In the genomic region with DNA sequence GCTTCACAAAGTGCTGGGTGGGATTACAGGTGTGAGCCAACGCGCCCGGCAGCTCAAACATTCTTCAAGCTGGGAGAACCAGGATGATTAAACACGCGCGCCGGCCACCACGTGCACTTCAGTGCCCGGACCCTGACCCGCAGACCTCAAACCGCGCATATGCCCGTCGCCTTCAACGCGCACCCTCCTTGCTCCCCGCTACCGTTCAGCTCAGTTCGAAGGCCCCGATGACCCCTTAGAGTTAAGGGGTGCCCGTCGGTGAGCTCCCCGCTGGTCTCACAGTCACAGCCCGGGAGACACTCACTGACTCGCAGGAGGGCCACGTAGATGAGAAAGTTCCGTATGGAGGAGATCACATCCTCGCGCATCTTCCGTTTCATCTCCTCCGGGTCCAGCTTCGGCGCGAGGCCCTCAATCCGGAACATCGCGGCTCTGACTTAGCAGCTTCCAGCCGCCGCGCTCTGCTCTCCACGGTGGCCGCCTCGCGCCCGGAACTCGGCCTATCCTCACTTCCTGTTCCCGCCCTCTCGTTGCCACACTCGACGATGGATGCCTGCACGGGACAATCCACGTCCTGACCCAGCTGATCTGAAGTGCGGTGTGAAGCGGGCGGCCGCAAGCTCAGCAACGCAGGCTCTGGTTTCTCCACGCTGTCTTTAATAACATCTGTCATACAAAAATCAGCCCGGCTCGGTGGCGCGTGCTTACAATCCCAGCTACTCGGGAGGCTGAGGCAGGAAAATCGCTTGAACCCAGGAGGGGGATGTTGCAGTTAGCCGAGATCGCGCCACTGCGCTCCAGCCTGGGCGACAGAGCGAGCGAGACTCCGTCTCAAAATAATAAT, we compare ENCODE assay signal across 1 cellular context.
TF ChIP-seq lines count a peak whose summit lies in the region.

Gene TOMM5, minus strand, starts transcription at position 490 of the 844 bp plus-strand sequence. Its CDS starts 65 bp downstream, at position 425.

TF ChIP-seq in K562, 482 proteins besides CTCF, POLR2A, EP300 and RAD21 (continued from another document and continues in another):
- TF ChIP-seq SAFB2 (IDR thresholded peaks at IDR 0.05; ENCODE audit: borderline replicate concordance, low read depth, low read length, severe bottlenecking) (no peak), HNRNPUL1 (IDR thresholded peaks at IDR 0.05; ENCODE audit: low read length) (no peak), TAF15 (IDR thresholded peaks at IDR 0.05; ENCODE audit: low read depth, low read length) (no peak), IRF2 (CRISPR knock-in tag; IDR thresholded peaks at IDR 0.05) (no peak), SMAD2 (IDR thresholded peaks at IDR 0.05; ENCODE audit: low read depth, low read length) (no peak), NFE2 (IDR thresholded peaks at IDR 0.05; ENCODE audit: low read depth) (peak; percentile 18; the same call in 1 of the 2 replicates), ZNF224 (CRISPR knock-in tag; IDR thresholded peaks at IDR 0.05) (no peak), ZNF354B (CRISPR knock-in tag; IDR thresholded peaks at IDR 0.05) (peak; percentile 48; the same call in 1 of the 2 replicates), RBM25 (IDR thresholded peaks at IDR 0.05; ENCODE audit: low read depth, low read length, severe bottlenecking) (no peak), NFIX (CRISPR knock-in tag; IDR thresholded peaks at IDR 0.05; ENCODE audit: low read depth) (no peak), PCBP1 (IDR thresholded peaks at IDR 0.05; ENCODE audit: low read depth, low read length, poor library complexity, severe bottlenecking) (no peak), LEF1 (IDR thresholded peaks at IDR 0.05) (peak; percentile 69; the same call in 1 of the 2 replicates), ZNF384 (IDR thresholded peaks at IDR 0.05; ENCODE audit: low read depth, low read length) (no peak), OTX1 (CRISPR knock-in tag; IDR thresholded peaks at IDR 0.05) (peak; percentile 74; the same call in 1 of the 2 replicates), NFXL1 (CRISPR knock-in tag; IDR thresholded peaks at IDR 0.05) (no peak), ZNF23 (CRISPR knock-in tag; IDR thresholded peaks at IDR 0.05) (no peak), RB1 (IDR thresholded peaks at IDR 0.05; ENCODE audit: low read depth) (no peak), TAF9B (IDR thresholded peaks at IDR 0.05; ENCODE audit: partially characterized antibody) (peak; percentile 92), ZBTB8A (IDR thresholded peaks at IDR 0.05; ENCODE audit: partially characterized antibody) (no peak), ZNF165 (CRISPR knock-in tag; IDR thresholded peaks at IDR 0.05; ENCODE audit: borderline replicate concordance) (no peak), PRMT5 (CRISPR knock-in tag; IDR thresholded peaks at IDR 0.05) (no peak), SRF (CRISPR knock-in tag; IDR thresholded peaks at IDR 0.05) (peak in 1 of 2 experiments; percentile 51; a peak in 2 of 4 replicates), HOXB6 (CRISPR knock-in tag; IDR thresholded peaks at IDR 0.05; ENCODE audit: borderline replicate concordance) (no peak), CC2D1A (IDR thresholded peaks at IDR 0.05) (no peak; the same call in 1 of the 2 replicates), PML (IDR thresholded peaks at IDR 0.05; ENCODE audit: low read length) (peak; percentile 88), ZC3H8 (IDR thresholded peaks at IDR 0.05) (no peak), POLR2H (tag; IDR thresholded peaks at IDR 0.05; ENCODE audit: low read depth) (peak; percentile 88), ZNF561 (CRISPR knock-in tag; conservative IDR thresholded peaks at IDR 0.05) (no peak), SUPT5H (IDR thresholded peaks at IDR 0.05) (peak; percentile 99), TAL1 (IDR thresholded peaks at IDR 0.05) (0 out of 2 replicates have a peak, but pooled peaks have one; percentile 5), FOS (IDR thresholded peaks at IDR 0.05; ENCODE audit: extremely low read depth, insufficient read length) (no peak), CHD1 (IDR thresholded peaks at IDR 0.05; ENCODE audit: low read length) (peak; percentile 35), HNRNPH1 (optimal IDR thresholded peaks at IDR 0.05; ENCODE audit: low read depth, low read length) (no peak), BRD9 (IDR thresholded peaks at IDR 0.05; ENCODE audit: low read depth, partially characterized antibody) (peak; percentile 54), SOX6 (IDR thresholded peaks at IDR 0.05) (no peak), FOXA3 (CRISPR knock-in tag; conservative IDR thresholded peaks at IDR 0.05 in 1 of 2, IDR thresholded peaks at IDR 0.05 in 1 of 2) (peak in 1 of 2 experiments; percentile 78; a peak in 1 of 4 replicates), FOXA1 (IDR thresholded peaks at IDR 0.05; ENCODE audit: borderline replicate concordance) (no peak), GTF2B (IDR thresholded peaks at IDR 0.05; ENCODE audit: extremely low read depth, insufficient read length) (no peak), FIP1L1 (IDR thresholded peaks at IDR 0.05; ENCODE audit: low read depth, low read length, poor library complexity, severe bottlenecking) (peak; percentile 66), FOSL1 (tag; conservative IDR thresholded peaks at IDR 0.05) (no peak), GATAD2A (IDR thresholded peaks at IDR 0.05) (no peak), FUS (optimal IDR thresholded peaks at IDR 0.05; ENCODE audit: low read depth, low read length) (no peak), CTBP1 (IDR thresholded peaks at IDR 0.05; ENCODE audit: borderline replicate concordance) (peak; percentile 90; the same call in 1 of the 2 replicates), SRSF7 (optimal IDR thresholded peaks at IDR 0.05; ENCODE audit: low read depth, low read length) (no peak), BCOR (IDR thresholded peaks at IDR 0.05) (peak; percentile 76), STAT5A (IDR thresholded peaks at IDR 0.05; ENCODE audit: borderline replicate concordance, low read length) (no peak), ZNF263 (CRISPR knock-in tag; IDR thresholded peaks at IDR 0.05; ENCODE audit: borderline replicate concordance) (peak; percentile 45; the same call in 1 of the 2 replicates), SAP30 (IDR thresholded peaks at IDR 0.05; ENCODE audit: borderline replicate concordance, insufficient read depth, low read depth, low read length, poor library complexity, severe bottlenecking) (peak; percentile 93), ZNF140 (CRISPR knock-in tag; IDR thresholded peaks at IDR 0.05) (no peak), CHCHD3 (CRISPR knock-in tag; IDR thresholded peaks at IDR 0.05) (0 out of 2 replicates have a peak, but pooled peaks have one; percentile 34), RNF219 (CRISPR knock-in tag; IDR thresholded peaks at IDR 0.05) (no peak), MAFK (IDR thresholded peaks at IDR 0.05; ENCODE audit: low read length) (peak; percentile 42), ZNF121 (CRISPR knock-in tag; conservative IDR thresholded peaks at IDR 0.05) (no peak), CBFB (CRISPR knock-in tag; IDR thresholded peaks at IDR 0.05) (peak; percentile 61; the same call in 1 of the 2 replicates), ZNF239 (CRISPR knock-in tag; IDR thresholded peaks at IDR 0.05) (no peak), JUND (IDR thresholded peaks at IDR 0.05; ENCODE audit: borderline replicate concordance, low read depth, low read length) (peak; percentile 70), JUND (tag; IDR thresholded peaks at IDR 0.05; ENCODE audit: borderline replicate concordance, low read depth, low read length) (peak; percentile 61; the same call in 1 of the 3 replicates), MTF1 (CRISPR knock-in tag; IDR thresholded peaks at IDR 0.05; ENCODE audit: borderline replicate concordance) (peak; percentile 67; the same call in 1 of the 2 replicates), PHF21A (IDR thresholded peaks at IDR 0.05; ENCODE audit: borderline replicate concordance, low read depth) (no peak), ZKSCAN8 (CRISPR knock-in tag; IDR thresholded peaks at IDR 0.05) (no peak), FOXJ3 (CRISPR knock-in tag; IDR thresholded peaks at IDR 0.05) (no peak), IFI16 (CRISPR knock-in tag; IDR thresholded peaks at IDR 0.05) (no peak), BRF1 (IDR thresholded peaks at IDR 0.05; ENCODE audit: borderline replicate concordance, extremely low read depth, insufficient read length) (no peak), BCL6 (CRISPR knock-in tag; IDR thresholded peaks at IDR 0.05) (no peak), MAFF (IDR thresholded peaks at IDR 0.05; ENCODE audit: low read length) (no peak), E2F3 (CRISPR knock-in tag; IDR thresholded peaks at IDR 0.05) (peak; percentile 92), ZZZ3 (IDR thresholded peaks at IDR 0.05) (peak; percentile 80), TEAD2 (tag; IDR thresholded peaks at IDR 0.05) (no peak)
- TF ChIP-seq, protein P1, sequence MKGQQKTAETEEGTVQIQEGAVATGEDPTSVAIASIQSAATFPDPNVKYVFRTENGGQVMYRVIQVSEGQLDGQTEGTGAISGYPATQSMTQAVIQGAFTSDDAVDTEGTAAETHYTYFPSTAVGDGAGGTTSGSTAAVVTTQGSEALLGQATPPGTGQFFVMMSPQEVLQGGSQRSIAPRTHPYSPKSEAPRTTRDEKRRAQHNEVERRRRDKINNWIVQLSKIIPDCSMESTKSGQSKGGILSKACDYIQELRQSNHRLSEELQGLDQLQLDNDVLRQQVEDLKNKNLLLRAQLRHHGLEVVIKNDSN (CRISPR knock-in tag; IDR thresholded peaks at IDR 0.05), result no peak; the same call in 1 of the 2 replicates
- TF ChIP-seq, protein P2, sequence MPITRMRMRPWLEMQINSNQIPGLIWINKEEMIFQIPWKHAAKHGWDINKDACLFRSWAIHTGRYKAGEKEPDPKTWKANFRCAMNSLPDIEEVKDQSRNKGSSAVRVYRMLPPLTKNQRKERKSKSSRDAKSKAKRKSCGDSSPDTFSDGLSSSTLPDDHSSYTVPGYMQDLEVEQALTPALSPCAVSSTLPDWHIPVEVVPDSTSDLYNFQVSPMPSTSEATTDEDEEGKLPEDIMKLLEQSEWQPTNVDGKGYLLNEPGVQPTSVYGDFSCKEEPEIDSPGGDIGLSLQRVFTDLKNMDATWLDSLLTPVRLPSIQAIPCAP (CRISPR knock-in tag; IDR thresholded peaks at IDR 0.05; ENCODE audit: borderline replicate concordance), result no peak
- TF ChIP-seq, protein P3, sequence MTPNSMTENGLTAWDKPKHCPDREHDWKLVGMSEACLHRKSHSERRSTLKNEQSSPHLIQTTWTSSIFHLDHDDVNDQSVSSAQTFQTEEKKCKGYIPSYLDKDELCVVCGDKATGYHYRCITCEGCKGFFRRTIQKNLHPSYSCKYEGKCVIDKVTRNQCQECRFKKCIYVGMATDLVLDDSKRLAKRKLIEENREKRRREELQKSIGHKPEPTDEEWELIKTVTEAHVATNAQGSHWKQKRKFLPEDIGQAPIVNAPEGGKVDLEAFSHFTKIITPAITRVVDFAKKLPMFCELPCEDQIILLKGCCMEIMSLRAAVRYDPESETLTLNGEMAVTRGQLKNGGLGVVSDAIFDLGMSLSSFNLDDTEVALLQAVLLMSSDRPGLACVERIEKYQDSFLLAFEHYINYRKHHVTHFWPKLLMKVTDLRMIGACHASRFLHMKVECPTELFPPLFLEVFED (CRISPR knock-in tag; conservative IDR thresholded peaks at IDR 0.05), result no peak
- TF ChIP-seq, protein P4, sequence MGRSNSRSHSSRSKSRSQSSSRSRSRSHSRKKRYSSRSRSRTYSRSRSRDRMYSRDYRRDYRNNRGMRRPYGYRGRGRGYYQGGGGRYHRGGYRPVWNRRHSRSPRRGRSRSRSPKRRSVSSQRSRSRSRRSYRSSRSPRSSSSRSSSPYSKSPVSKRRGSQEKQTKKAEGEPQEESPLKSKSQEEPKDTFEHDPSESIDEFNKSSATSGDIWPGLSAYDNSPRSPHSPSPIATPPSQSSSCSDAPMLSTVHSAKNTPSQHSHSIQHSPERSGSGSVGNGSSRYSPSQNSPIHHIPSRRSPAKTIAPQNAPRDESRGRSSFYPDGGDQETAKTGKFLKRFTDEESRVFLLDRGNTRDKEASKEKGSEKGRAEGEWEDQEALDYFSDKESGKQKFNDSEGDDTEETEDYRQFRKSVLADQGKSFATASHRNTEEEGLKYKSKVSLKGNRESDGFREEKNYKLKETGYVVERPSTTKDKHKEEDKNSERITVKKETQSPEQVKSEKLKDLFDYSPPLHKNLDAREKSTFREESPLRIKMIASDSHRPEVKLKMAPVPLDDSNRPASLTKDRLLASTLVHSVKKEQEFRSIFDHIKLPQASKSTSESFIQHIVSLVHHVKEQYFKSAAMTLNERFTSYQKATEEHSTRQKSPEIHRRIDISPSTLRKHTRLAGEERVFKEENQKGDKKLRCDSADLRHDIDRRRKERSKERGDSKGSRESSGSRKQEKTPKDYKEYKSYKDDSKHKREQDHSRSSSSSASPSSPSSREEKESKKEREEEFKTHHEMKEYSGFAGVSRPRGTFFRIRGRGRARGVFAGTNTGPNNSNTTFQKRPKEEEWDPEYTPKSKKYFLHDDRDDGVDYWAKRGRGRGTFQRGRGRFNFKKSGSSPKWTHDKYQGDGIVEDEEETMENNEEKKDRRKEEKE (IDR thresholded peaks at IDR 0.05; ENCODE audit: borderline replicate concordance in 1 of 2, control insufficient read depth in 1 of 2, low read depth in 2 of 2, low read length in 1 of 2), result no peak
- TF ChIP-seq, protein P5, sequence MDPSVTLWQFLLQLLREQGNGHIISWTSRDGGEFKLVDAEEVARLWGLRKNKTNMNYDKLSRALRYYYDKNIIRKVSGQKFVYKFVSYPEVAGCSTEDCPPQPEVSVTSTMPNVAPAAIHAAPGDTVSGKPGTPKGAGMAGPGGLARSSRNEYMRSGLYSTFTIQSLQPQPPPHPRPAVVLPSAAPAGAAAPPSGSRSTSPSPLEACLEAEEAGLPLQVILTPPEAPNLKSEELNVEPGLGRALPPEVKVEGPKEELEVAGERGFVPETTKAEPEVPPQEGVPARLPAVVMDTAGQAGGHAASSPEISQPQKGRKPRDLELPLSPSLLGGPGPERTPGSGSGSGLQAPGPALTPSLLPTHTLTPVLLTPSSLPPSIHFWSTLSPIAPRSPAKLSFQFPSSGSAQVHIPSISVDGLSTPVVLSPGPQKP (CRISPR knock-in tag; IDR thresholded peaks at IDR 0.05), result no peak
